24 cellular contexts compared by ENCODE assay signal in genomic region chr18:34911081-34911480, GRCh38.
"Had no signal": no experiment of that assay in that cellular context is flagged by ENCODE, and none has a peak within 500 bp of the region (broad histone marks: within the 10 kb centered on the region; RNA-seq: fewer than 3 reads in every experiment).

No MANE protein-coding gene starts in this region.

- H3K27ac ChIP-seq: epithelial cell of prostate, gastroesophageal sphincter, heart left ventricle, left lung, neural progenitor cell, prostate gland, sigmoid colon, skin epidermis, tibial nerve, upper lobe of left lung had no signal

- DNase-seq: effector CD8-positive, alpha-beta T cell; endodermal cell; foreskin fibroblast; heart left ventricle; left cardiac atrium; left lung; mesenchymal stem cell; midbrain; naive thymus-derived CD4-positive, alpha-beta T cell; right cardiac atrium; sigmoid colon; stimulated activated CD4-positive, alpha-beta T cell treated with anti-CD3 and anti-CD28 coated beads, Interleukin-15, amount 100 ng/mL, for 24 hours; stimulated activated CD4-positive, alpha-beta T cell treated with anti-CD3 and anti-CD28 coated beads, Interleukin-2, amount 100 ng/mL, for 48 hours; stimulated activated naive B cell treated with anti-CD40 and anti-IgM and Interleukin-4, amounts not matched to agents 10 μg/mL and 1 μg/mL and 100 μg/mL, for 72 hours; upper lobe of left lung had no signal

- ATAC-seq: esophagus mucosa; gastroesophageal sphincter; heart left ventricle; left cardiac atrium; left lung; naive thymus-derived CD4-positive, alpha-beta T cell; right cardiac atrium; stimulated activated naive B cell treated with anti-CD40 and anti-IgM and Interleukin-4, amounts not matched to agents 10 μg/mL and 1 μg/mL and 100 μg/mL, for 72 hours had no signal

- H3K36me3 ChIP-seq: gastroesophageal sphincter, heart left ventricle, left lung, neural progenitor cell, prostate gland, sigmoid colon, thoracic aorta, tibial nerve, upper lobe of left lung had no signal

- H3K27me3 ChIP-seq: gastroesophageal sphincter, heart left ventricle, hepatocyte, left lung, neural progenitor cell, sigmoid colon, tibial nerve, upper lobe of left lung had no signal

- H3K4me3 ChIP-seq: gastroesophageal sphincter, heart left ventricle, hepatocyte, left lung, neural progenitor cell, prostate gland, sigmoid colon, skin epidermis, thoracic aorta, tibial nerve, upper lobe of left lung had no signal

- H3K9me3 ChIP-seq: gastroesophageal sphincter, heart left ventricle, left lung, prostate gland, sigmoid colon, thoracic aorta, tibial nerve, upper lobe of left lung had no signal

- H3K4me1 ChIP-seq: left lung, neural progenitor cell, prostate gland, upper lobe of left lung had no signal
